Comparison of ENCODE assay signal across 12 cellular contexts in the genomic region with DNA sequence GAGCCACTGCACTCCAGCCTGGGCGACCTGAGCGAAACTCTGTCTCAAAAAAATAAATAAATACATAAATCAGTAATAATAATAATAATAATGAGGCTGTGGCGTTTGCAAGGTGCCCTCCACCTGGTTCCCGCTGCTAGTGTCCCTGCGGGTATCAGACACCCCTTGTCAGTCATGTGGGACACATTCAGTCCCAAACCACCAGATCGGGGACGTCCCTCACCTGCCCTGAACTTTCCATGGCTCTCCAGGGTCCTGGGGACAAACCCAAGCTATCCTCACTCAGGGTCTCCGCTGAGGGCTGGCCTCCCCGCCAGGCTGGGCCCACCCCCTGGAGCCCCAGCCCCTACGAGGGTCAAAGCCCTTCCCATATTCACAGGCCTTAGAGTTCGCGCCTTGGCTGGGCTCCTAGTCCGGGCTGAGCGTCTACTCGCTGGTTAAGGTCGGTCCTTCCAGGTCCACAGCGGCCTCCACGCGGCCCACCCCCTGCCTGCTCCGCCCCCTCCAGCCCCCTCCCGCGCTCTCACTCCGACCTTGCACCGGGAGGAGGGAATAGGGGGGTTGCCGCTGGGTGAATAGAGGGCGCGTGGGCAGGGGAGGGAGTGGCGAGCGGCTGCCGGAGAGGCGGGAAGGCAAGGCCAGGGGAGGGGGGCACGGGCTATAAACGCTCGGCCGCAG. TPM values are rescaled to one million over a fixed set of nuclear protein-coding genes. Genes with fewer than 3 reads are reported as not detected.
DNase-seq lines count a peak whose midpoint lies in the region; ATAC-seq and TF ChIP-seq lines count a peak whose summit lies in the region.
"Had no signal": no experiment of that assay in that cellular context is flagged by ENCODE, and none has a peak within 500 bp of the region (broad histone marks: within the 10 kb centered on the region; RNA-seq: fewer than 3 reads in every experiment).

No MANE protein-coding gene starts in this region.

- H3K4me3 Mint-ChIP-seq in activated CD4-positive, alpha-beta T cell treated with anti-CD3 and anti-CD28 coated beads for 36 hours: peak overlapping the region; percentile 32
- H3K4me3 Mint-ChIP-seq in stimulated activated effector memory CD8-positive, alpha-beta T cell treated with anti-CD3 and anti-CD28 coated beads, Interleukin-12 subunit alpha, Interleukin-12 subunit beta, amount 100 ng/mL, for 72 hours: peak overlapping the region; percentile 70

- H3K4me1 ChIP-seq in Peyer's patch: peaks cover 6 to 46% (median 34%) of the 10 kb centered on the region in 4 donors
- H3K4me1 ChIP-seq in hepatocyte (ENCODE audit: insufficient read depth): peaks cover 31% of the 10 kb centered on the region

- peak overlapping the region; percentile 94 for H3K4me2 ChIP-seq in hepatocyte

- POLR2A ChIA-PET in activated CD4-positive, alpha-beta T cell treated with anti-CD3 and anti-CD28 coated beads for 36 hours (lab: Charles Lee): no interaction called here

- peaks cover 0 to 45% of the 10 kb centered on the region in 2 donors for H3K27me3 ChIP-seq in Peyer's patch
- H3K27me3 ChIP-seq in hepatocyte: peaks cover 34% of the 10 kb centered on the region

- H3K27ac Mint-ChIP-seq in activated CD4-positive, alpha-beta T cell treated with anti-CD3 and anti-CD28 coated beads for 36 hours: no peak overlapping the region
- H3K27ac Mint-ChIP-seq in stimulated activated effector memory CD8-positive, alpha-beta T cell treated with anti-CD3 and anti-CD28 coated beads, Interleukin-12 subunit alpha, Interleukin-12 subunit beta, amount 100 ng/mL, for 72 hours: no peak overlapping the region

- peaks cover 17% of the 10 kb centered on the region for H3K4me1 Mint-ChIP-seq in activated CD4-positive, alpha-beta T cell treated with anti-CD3 and anti-CD28 coated beads for 36 hours
- H3K4me1 Mint-ChIP-seq in stimulated activated effector memory CD8-positive, alpha-beta T cell treated with anti-CD3 and anti-CD28 coated beads, Interleukin-12 subunit alpha, Interleukin-12 subunit beta, amount 100 ng/mL, for 72 hours: peaks cover 19% of the 10 kb centered on the region

- CTCF ChIA-PET in activated CD4-positive, alpha-beta T cell treated with anti-CD3 and anti-CD28 coated beads for 36 hours (lab: Charles Lee): no interaction called here

- peak; percentile 70 for DNase-seq in activated CD4-positive, alpha-beta T cell treated with anti-CD3 and anti-CD28 coated beads for 36 hours
- DNase-seq in activated CD4-positive, alpha-beta T cell treated with anti-CD3 and anti-CD28 coated beads for 1 hour: no peak
- DNase-seq in Peyer's patch (no peak), hepatocyte (ENCODE audit: low spot score) (peak; percentile 74), GM10266 (ENCODE audit: extremely low spot score) (no peak)
- no peak for DNase-seq in stimulated activated effector memory CD8-positive, alpha-beta T cell treated with anti-CD3 and anti-CD28 coated beads, Interleukin-12 subunit alpha, Interleukin-12 subunit beta, amount 100 ng/mL, for 72 hours (ENCODE audit: low spot score in 2 of 2)
- DNase-seq: C1 segment of cervical spinal cord had no signal

- no peaks in the 10 kb centered on the region for H3K36me3 ChIP-seq in Peyer's patch
- H3K36me3 ChIP-seq in hepatocyte (replicated peaks; ENCODE audit: insufficient read depth, low read depth): no peaks in the 10 kb centered on the region

- peaks cover 8% of the 10 kb centered on the region for H3K36me3 Mint-ChIP-seq in activated CD4-positive, alpha-beta T cell treated with anti-CD3 and anti-CD28 coated beads for 36 hours (ENCODE audit: low read depth)
- H3K36me3 Mint-ChIP-seq in stimulated activated effector memory CD8-positive, alpha-beta T cell treated with anti-CD3 and anti-CD28 coated beads, Interleukin-12 subunit alpha, Interleukin-12 subunit beta, amount 100 ng/mL, for 72 hours: peaks cover 12% of the 10 kb centered on the region

- H4K20me1 ChIP-seq in hepatocyte (ENCODE audit: insufficient read depth, poor library complexity, severe bottlenecking): no peaks in the 10 kb centered on the region

- whole genome bisulfite sequencing in hepatocyte (ENCODE audit: low lambda C conversion rate, missing lambda C conversion rate): 27% methylated on average over 18 of the region's 35 CpGs

- no peak overlapping the region for H2AFZ ChIP-seq in hepatocyte

- H3K9me3 Mint-ChIP-seq in activated CD4-positive, alpha-beta T cell treated with anti-CD3 and anti-CD28 coated beads for 36 hours (ENCODE audit: low read depth): no peaks in the 10 kb centered on the region
- no peaks in the 10 kb centered on the region for H3K9me3 Mint-ChIP-seq in stimulated activated effector memory CD8-positive, alpha-beta T cell treated with anti-CD3 and anti-CD28 coated beads, Interleukin-12 subunit alpha, Interleukin-12 subunit beta, amount 100 ng/mL, for 72 hours

- H3K79me2 ChIP-seq in hepatocyte: peaks cover 15% of the 10 kb centered on the region

- H3K4me3 ChIP-seq in Peyer's patch: peak overlapping the region; percentile 5 to 46 (median 40)
- H3K4me3 ChIP-seq in hepatocyte: no peak overlapping the region

- H3K9me3 ChIP-seq in Peyer's patch: no peaks in the 10 kb centered on the region
- no peaks in the 10 kb centered on the region for H3K9me3 ChIP-seq in hepatocyte (ENCODE audit: low read depth)

- intact Hi-C loops in activated CD4-positive, alpha-beta T cell treated with anti-CD3 and anti-CD28 coated beads for 36 hours (cut with DNase I, micrococcal nuclease): no loop called here

- no peak for ATAC-seq in activated CD4-positive, alpha-beta T cell treated with anti-CD3 and anti-CD28 coated beads for 36 hours
- ATAC-seq in stimulated activated effector memory CD8-positive, alpha-beta T cell treated with anti-CD3 and anti-CD28 coated beads, Interleukin-12 subunit alpha, Interleukin-12 subunit beta, amount 100 ng/mL, for 72 hours: no peak
- ATAC-seq in GM18498 (IDR thresholded peaks at IDR 0.05; ENCODE audit: unreplicated experiment): no peak
- no peak for ATAC-seq in HG02870 (IDR thresholded peaks at IDR 0.05; ENCODE audit: unreplicated experiment)

- H3K9me2 ChIP-seq in hepatocyte (replicated peaks; ENCODE audit: insufficient read depth): no peaks in the 10 kb centered on the region

- no peak for TF ChIP-seq POLR2A in Peyer's patch (IDR thresholded peaks at IDR 0.05)

- peak overlapping the region in 1 of 4 donors; percentile 18 for H3K27ac ChIP-seq in Peyer's patch
- H3K27ac ChIP-seq in hepatocyte: no peak overlapping the region
- H3K27ac ChIP-seq: epithelial cell of prostate had no signal

- TF ChIP-seq CTCF in Peyer's patch (IDR thresholded peaks at IDR 0.05) (no peak), hepatocyte (IDR thresholded peaks at IDR 0.05; ENCODE audit: poor library complexity) (no peak), GM10266 (IDR thresholded peaks at IDR 0.05; ENCODE audit: control insufficient read depth, insufficient read depth, low read depth, missing control alignments) (no peak)

- no peaks in the 10 kb centered on the region for H3K27me3 Mint-ChIP-seq in activated CD4-positive, alpha-beta T cell treated with anti-CD3 and anti-CD28 coated beads for 36 hours

RNA-seq across cellular contexts. Expression of gene KISS1R, which starts 0.3 kb away (rescaled TPM):
- 10 to 100 TPM; 14.3 to 18.4 TPM for total RNA-seq in activated CD4-positive, alpha-beta T cell treated with anti-CD3 and anti-CD28 coated beads for 36 hours
- not detected for total RNA-seq in Peyer's patch
- total RNA-seq in hepatocyte: 1.3 and 1.4 TPM in 2 replicates
- polyA plus RNA-seq in hepatocyte: 2.1 and 4.2 TPM in 2 replicates
- total RNA-seq: M059J, renal cortical epithelial cell had no signal

RNA-seq across cellular contexts. Expression of gene R3HDM4, which starts 3.8 kb away (rescaled TPM):
- 10 to 100 TPM; 73.7 to 83.3 TPM for total RNA-seq in activated CD4-positive, alpha-beta T cell treated with anti-CD3 and anti-CD28 coated beads for 36 hours
- 10 to 100 TPM; 20.8 to 43.5 (median 34.8) TPM for total RNA-seq in Peyer's patch
- total RNA-seq in hepatocyte: 42.2 and 44.1 TPM in 2 replicates
- polyA plus RNA-seq in hepatocyte: 86.6 and 88.2 TPM in 2 replicates

RNA-seq across cellular contexts. Expression of gene ARID3A, which starts 9.1 kb away (rescaled TPM):
- 10 to 100 TPM; 25.1 to 36.0 TPM for total RNA-seq in activated CD4-positive, alpha-beta T cell treated with anti-CD3 and anti-CD28 coated beads for 36 hours
- 10 to 100 TPM in 1 of 4 donors, 1 to 10 TPM in 3; 2.8 to 11.0 (median 4.9) TPM for total RNA-seq in Peyer's patch
- total RNA-seq in hepatocyte: 95.9 and 122 TPM in 2 replicates
- polyA plus RNA-seq in hepatocyte: 180 and 203 TPM in 2 replicates

RNA-seq across cellular contexts. Expression of gene RNU6-9, which starts 23.5 kb away (rescaled TPM):
- not detected for total RNA-seq in activated CD4-positive, alpha-beta T cell treated with anti-CD3 and anti-CD28 coated beads for 36 hours
- total RNA-seq in Peyer's patch (not detected), hepatocyte (not detected in 2 replicates)
- not detected in 2 replicates for polyA plus RNA-seq in hepatocyte
- total RNA-seq: M059J, renal cortical epithelial cell had no signal

RNA-seq across cellular contexts. Expression of gene MED16, which starts 23.8 kb away (rescaled TPM):
- 10 to 100 TPM; 52.6 to 70.3 TPM for total RNA-seq in activated CD4-positive, alpha-beta T cell treated with anti-CD3 and anti-CD28 coated beads for 36 hours
- total RNA-seq in Peyer's patch (10 to 100 TPM; 60.2 to 83.6 (median 65.3) TPM), hepatocyte (24.4 and 32.1 TPM in 2 replicates)
- polyA plus RNA-seq in hepatocyte: 80.9 and 111 TPM in 2 replicates

Comparison
In these comparisons a context has a peak if more than half of its experiments do, and no peak if none do; other contexts are left out.
1. DNase-seq: peak in activated CD4-positive, alpha-beta T cell treated with anti-CD3 and anti-CD28 coated beads for 36 hours (single experiment) and hepatocyte (single experiment); none in activated CD4-positive, alpha-beta T cell treated with anti-CD3 and anti-CD28 coated beads for 1 hour (single experiment), Peyer's patch (0 of 3), stimulated activated effector memory CD8-positive, alpha-beta T cell treated with anti-CD3 and anti-CD28 coated beads, Interleukin-12 subunit alpha, Interleukin-12 subunit beta, amount 100 ng/mL, for 72 hours (0 of 2) and GM10266 (single experiment).